8 cellular contexts compared by ENCODE assay signal in genomic region chrX:17860811-17861495, GRCh38. TPM values are rescaled to one million over a fixed set of nuclear protein-coding genes. Genes with fewer than 3 reads are reported as not detected.
DNase-seq lines count a peak whose midpoint lies in the region; ATAC-seq and TF ChIP-seq lines count a peak whose summit lies in the region.

RAI2 (minus strand) TSS chrX:17861298; CDS start chrX:17802010, 59,288 bp downstream.

- H3K36me3 ChIP-seq in HEK293 (ENCODE audit: control insufficient read depth in 2 of 2, insufficient read depth in 1 of 2, low read length in 2 of 2): no peaks in the 10 kb centered on the region
- H3K36me3 ChIP-seq in muscle layer of duodenum (ENCODE audit: control insufficient read depth in 1 of 2, insufficient read depth in 2 of 2, low read length in 2 of 2): no peaks in the 10 kb centered on the region
- H3K36me3 ChIP-seq in transverse colon: no peaks in the 10 kb centered on the region

- no peak for TF ChIP-seq EP300 in transverse colon (IDR thresholded peaks at IDR 0.05; ENCODE audit: low read depth)

- POLR2A ChIA-PET in HEK293 (lab: Yijun Ruan, JAX): no interaction called here

- peak; percentile 21 for TF ChIP-seq POLR2A in transverse colon (IDR thresholded peaks at IDR 0.05)

- TF ChIP-seq CTCF in HEK293 (tag by site-specific recombination; IDR thresholded peaks at IDR 0.05) (peak; percentile 68), transverse colon (IDR thresholded peaks at IDR 0.05) (no peak), GM13977 (IDR thresholded peaks at IDR 0.05; ENCODE audit: extremely low read depth, insufficient read depth, missing control alignments) (no peak)

- intact Hi-C loops in transverse colon (cut with DNase I; ENCODE audit: low total_unique reads): no loop called here

- no peaks in the 10 kb centered on the region for H3K9me3 ChIP-seq in HEK293 (ENCODE audit: control insufficient read depth, insufficient read depth, low read depth, low read length)
- H3K9me3 ChIP-seq in muscle layer of duodenum (ENCODE audit: control insufficient read depth in 1 of 2, low read length in 2 of 2): no peaks in the 10 kb centered on the region
- H3K9me3 ChIP-seq in transverse colon: no peaks in the 10 kb centered on the region

- CTCF ChIA-PET in HEK293 (lab: Yijun Ruan, JAX): interaction anchor here (0.6 to 1.3 kb wide), 2 partner anchors 48 to 73 kb away, joined by 3 read pairs; no protein-coding TSS in a partner anchor

- in situ Hi-C loops in transverse colon (cut with MboI; ENCODE audit: low pct_ligation_motif_present in 1 of 4, low pct_unique_long_range_greater_than_20kb in 1 of 4, low sequenced_read_pairs in 3 of 4): no loop called here
- in situ Hi-C loops in GM13977 (cut with MboI; ENCODE audit: low pct_unique_long_range_greater_than_20kb, low sequenced_read_pairs, unreplicated experiment): no loop called here

- H3K27me3 ChIP-seq in muscle layer of duodenum (ENCODE audit: low read depth, low read length) (no peaks in the 10 kb centered on the region), transverse colon (peaks cover 20% of the 10 kb centered on the region)

- peak; percentile 4 for DNase-seq in T-helper 22 cell (ENCODE audit: low read depth)
- peak; percentile 22 for DNase-seq in effector CD8-positive, alpha-beta T cell (lab: John Stamatoyannopoulos, UW)
- DNase-seq in transverse colon: peak; percentile 22
- DNase-seq in GM13977 (ENCODE audit: low spot score): no peak

- no peak for ATAC-seq in GM21529 (IDR thresholded peaks at IDR 0.05; ENCODE audit: unreplicated experiment)
- ATAC-seq in HG02885 (IDR thresholded peaks at IDR 0.05; ENCODE audit: poor library complexity, unreplicated experiment): no peak

- H3K4me3 ChIP-seq in HEK293 (ENCODE audit: low read depth, low read length) (peak within 1 kb of the TSS; percentile 46), muscle layer of duodenum (ENCODE audit: low read depth in 1 of 2, low read length in 2 of 2) (peak within 1 kb of the TSS; percentile 67 to 69), transverse colon (peak within 1 kb of the TSS; percentile 34 to 65 (median 42))

- 51% methylated on average over 22 of the region's 98 CpGs; no CpG with 5 or more reads in 1 of the 2 donors for WGBS in transverse colon (ENCODE audit: low coverage in 1 of 2), 2 donors

- H3K27ac ChIP-seq in HEK293 (ENCODE audit: extremely low read depth, low read depth, low read length): no peak within 1 kb of the TSS; the same call in 1 of the 2 replicates
- no peak within 1 kb of the TSS for H3K27ac ChIP-seq in muscle layer of duodenum (ENCODE audit: low read length)
- peak within 1 kb of the TSS; percentile 34 to 70 (median 65) for H3K27ac ChIP-seq in transverse colon

- H3K4me1 ChIP-seq in HEK293 (ENCODE audit: control insufficient read depth, insufficient read depth, low read length): no peaks in the 10 kb centered on the region
- peaks cover 0 to 8% of the 10 kb centered on the region in 2 donors for H3K4me1 ChIP-seq in muscle layer of duodenum (ENCODE audit: control insufficient read depth in 1 of 2, insufficient read depth in 2 of 2, low read length in 2 of 2)
- H3K4me1 ChIP-seq in transverse colon: peaks cover 0 to 3% (median 0%) of the 10 kb centered on the region in 4 donors

TF ChIP-seq in HEK293, 187 proteins besides CTCF, POLR2A, EP300 and RAD21:
- TF ChIP-seq ZNF23 (tag by site-specific recombination; IDR thresholded peaks at IDR 0.05; ENCODE audit: borderline replicate concordance) (no peak), ZNF600 (tag by site-specific recombination; IDR thresholded peaks at IDR 0.05) (no peak), EGR2 (tag by site-specific recombination; IDR thresholded peaks at IDR 0.05; ENCODE audit: low read depth) (peak; percentile 72), ZSCAN30 (tag by site-specific recombination; IDR thresholded peaks at IDR 0.05) (0 out of 2 replicates have a peak, but pooled peaks have one; percentile 27), ZSCAN4 (tag by site-specific recombination; IDR thresholded peaks at IDR 0.05) (0 out of 2 replicates have a peak, but pooled peaks have one; percentile 16), ZNF133 (tag by site-specific recombination; IDR thresholded peaks at IDR 0.05) (no peak), HIC1 (tag by site-specific recombination; IDR thresholded peaks at IDR 0.05) (no peak), GLIS1 (tag by site-specific recombination; IDR thresholded peaks at IDR 0.05) (0 out of 2 replicates have a peak, but pooled peaks have one; percentile 21), SP2 (tag by site-specific recombination; IDR thresholded peaks at IDR 0.05) (peak; percentile 56), ZBTB49 (tag by site-specific recombination; IDR thresholded peaks at IDR 0.05; ENCODE audit: low read depth) (no peak), ZNF398 (tag by site-specific recombination; IDR thresholded peaks at IDR 0.05) (peak; percentile 89), ZBTB26 (tag by site-specific recombination; optimal IDR thresholded peaks at IDR 0.05) (peak; percentile 25), ZNF660 (tag by site-specific recombination; IDR thresholded peaks at IDR 0.05) (0 out of 2 replicates have a peak, but pooled peaks have one; percentile 22), ZFHX2 (tag by site-specific recombination; conservative IDR thresholded peaks at IDR 0.05) (peak; percentile 86), SP3 (tag by site-specific recombination; IDR thresholded peaks at IDR 0.05) (peak; percentile 83)

RNA-seq across cellular contexts. Expression of gene RAI2, which starts in this region (rescaled TPM):
- total RNA-seq in transverse colon: 10 to 100 TPM in 2 of 4 donors, 1 to 10 TPM in 2; 4.0 to 16.5 (median 11.0) TPM

Comparison
In these comparisons a context has a peak if more than half of its experiments do, and no peak if none do; other contexts are left out.
1. H3K27ac ChIP-seq: peak in transverse colon (4 of 4); none in HEK293 (single experiment) and muscle layer of duodenum (single experiment).
2. Peak in every context shown above with its lines, with median percentiles within 50 percentile points of each other: H3K4me3 ChIP-seq.